In the genomic region with DNA sequence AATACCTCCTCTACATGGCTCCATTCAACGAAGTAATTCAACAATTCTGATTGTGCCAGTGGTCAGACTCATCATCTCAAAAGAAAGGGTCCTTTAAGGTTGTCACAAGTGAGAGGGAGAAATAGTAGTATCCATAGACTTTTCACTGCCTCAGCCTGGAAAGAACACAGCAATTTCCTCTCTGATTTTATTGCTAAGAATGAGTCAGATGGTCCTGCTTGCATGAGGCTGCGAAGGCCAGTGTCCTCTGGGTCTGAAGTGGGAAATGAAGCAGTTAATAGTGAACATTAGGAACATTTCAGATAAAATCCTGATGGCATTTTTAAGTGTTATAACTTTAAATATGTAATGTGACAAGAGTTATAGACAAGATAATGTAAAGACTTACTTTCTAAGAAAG, we compare ENCODE assay signal across 17 cellular contexts.
DNase-seq lines count a peak whose midpoint lies in the region; ATAC-seq, FAIRE-seq and TF ChIP-seq lines count a peak whose summit lies in the region.
"Had no signal": no experiment of that assay in that cellular context is flagged by ENCODE, and none has a peak within 500 bp of the region (broad histone marks: within the 10 kb centered on the region; RNA-seq: fewer than 3 reads in every experiment).

No MANE protein-coding gene starts in this region.

- FAIRE-seq in H1 (lab: Jason Lieb, UNC): no peak

- H3K79me2 ChIP-seq in PC-9 (ENCODE audit: low read depth) (no peaks in the 10 kb centered on the region), H1 (ENCODE audit: control insufficient read depth in 1 of 2, insufficient read depth in 2 of 2, low read length in 2 of 2) (no peaks in the 10 kb centered on the region)

- no peak overlapping the region for H3K56ac ChIP-seq in H1 (replicated peaks; ENCODE audit: insufficient read length, low read depth, low read length)

- no peaks in the 10 kb centered on the region; the same call in 1 of the 2 replicates for H4K20me1 ChIP-seq in PC-9 (ENCODE audit: insufficient read depth)
- H4K20me1 ChIP-seq in H1 (replicated peaks in 1 of 2; ENCODE audit: control insufficient read depth in 1 of 2, insufficient read depth in 2 of 2, low read length in 2 of 2): no peaks in the 10 kb centered on the region

- CTCF ChIA-PET in PC-9 (lab: Charles Lee) (no interaction called here), H1 (lab: Charles Lee; ENCODE audit: partially characterized antibody) (no interaction called here)

- WGBS in H1 (ENCODE audit: extremely low coverage in 1 of 2, insufficient coverage in 1 of 2, insufficient read length in 1 of 2, insufficient replicate concordance in 2 of 2, low coverage in 1 of 2, low lambda C conversion rate in 2 of 2, missing lambda C conversion rate in 1 of 2), 2 experiments: 90% methylated on average over 2 of the region's 2 CpGs; no CpG with 5 or more reads in 1 of the 2 experiments
- 26% methylated on average over 2 of the region's 2 CpGs for WGBS in mesenchymal stem cell

- no peak overlapping the region for H4K5ac ChIP-seq in H1 (ENCODE audit: insufficient read length, low read depth, low read length)

- peak; percentile 7 for DNase-seq in Daoy (ENCODE audit: low read depth)
- DNase-seq in PC-9: no peak
- DNase-seq in H1 (ENCODE audit: low read depth in 1 of 2, low spot score in 2 of 2): no peak
- peak; percentile 3 for DNase-seq in mesenchymal stem cell
- DNase-seq in GOT3 (lab: John Stamatoyannopoulos, UW): no peak
- no peak for DNase-seq in nucleus accumbens (lab: John Stamatoyannopoulos, UW)
- DNase-seq: GF-D8, NCI-H1694 treated with DMSO at 0.1 percent for 48 hours, NCI-H2081 treated with DMSO at 0.1 percent for 48 hours, NCI-H2171 treated with DMSO at 0.1 percent for 48 hours, NCI-H524 treated with DMSO at 0.1 percent for 48 hours, OCI-M1, RPMI8226, SHP77 had no signal

- TF ChIP-seq EP300 in H1 (IDR thresholded peaks at IDR 0.05; ENCODE audit: borderline replicate concordance in 1 of 2, low read depth in 2 of 2, low read length in 2 of 2): no peak

- intact Hi-C loops in PC-9 (cut with micrococcal nuclease; ENCODE audit: unreplicated experiment): no loop called here

- H2AK5ac ChIP-seq in H1 (ENCODE audit: low read depth, low read length) (no peak overlapping the region), mesenchymal stem cell (ENCODE audit: low read length, severe bottlenecking) (no peak overlapping the region)

- H4K91ac ChIP-seq in H1 (replicated peaks; ENCODE audit: insufficient read length, low read length) (no peak overlapping the region), mesenchymal stem cell (ENCODE audit: low read length) (no peak overlapping the region)

- H2BK5ac ChIP-seq in H1 (ENCODE audit: low read depth, low read length): no peak overlapping the region
- H2BK5ac ChIP-seq in mesenchymal stem cell (ENCODE audit: low read depth, low read length, poor library complexity, severe bottlenecking): no peak overlapping the region

- no peaks in the 10 kb centered on the region for H3K9me2 ChIP-seq in PC-9 (ENCODE audit: insufficient read depth)

- H2BK12ac ChIP-seq in H1 (ENCODE audit: low read depth, low read length) (no peak overlapping the region), mesenchymal stem cell (ENCODE audit: low read length in 2 of 2) (no peak overlapping the region)

- H3K4me3 ChIP-seq in PC-9 (no peak overlapping the region), H1 (ENCODE audit: extremely low read depth in 1 of 4, insufficient read depth in 2 of 4, low read depth in 3 of 4, low read length in 4 of 4) (no peak overlapping the region), mesenchymal stem cell (ENCODE audit: insufficient read depth in 1 of 2, low read depth in 1 of 2, low read length in 2 of 2) (no peak overlapping the region)
- H3K4me3 ChIP-seq: HAP-1 had no signal

- no peak overlapping the region for H3K9ac ChIP-seq in H1 (replicated peaks in 1 of 4; ENCODE audit: extremely low read depth in 1 of 4, low read depth in 3 of 4, low read length in 3 of 4)
- no peak overlapping the region for H3K9ac ChIP-seq in mesenchymal stem cell (ENCODE audit: low read length)

- TF ChIP-seq POLR2A in H1 (IDR thresholded peaks at IDR 0.05; ENCODE audit: control extremely low read depth in 1 of 2, low read depth in 2 of 2, low read length in 2 of 2): no peak

- H3K9me3 ChIP-seq in PC-9 (ENCODE audit: insufficient read depth, low read depth) (no peaks in the 10 kb centered on the region), H1 (ENCODE audit: insufficient read depth in 2 of 2, low read depth in 1 of 2, low read length in 1 of 2) (no peaks in the 10 kb centered on the region), mesenchymal stem cell (ENCODE audit: control insufficient read depth, low read length) (no peaks in the 10 kb centered on the region)
- H3K9me3 ChIP-seq: HAP-1 had no signal

- H3K4ac ChIP-seq in H1 (replicated peaks; ENCODE audit: insufficient read length, low read depth, low read length) (no peak overlapping the region), mesenchymal stem cell (ENCODE audit: low read depth in 1 of 2, low read length in 2 of 2) (no peak overlapping the region)

- H3K4me2 ChIP-seq in PC-9: no peak overlapping the region
- no peak overlapping the region for H3K4me2 ChIP-seq in H1 (ENCODE audit: insufficient read depth in 1 of 2, low read depth in 2 of 2, low read length in 2 of 2)
- H3K4me2 ChIP-seq in mesenchymal stem cell (ENCODE audit: low read length, poor library complexity, severe bottlenecking): no peak overlapping the region

- H3K79me1 ChIP-seq in H1 (ENCODE audit: low read depth, low read length): no peaks in the 10 kb centered on the region
- no peaks in the 10 kb centered on the region for H3K79me1 ChIP-seq in mesenchymal stem cell (replicated peaks; ENCODE audit: low read length, poor library complexity, severe bottlenecking)

- POLR2A ChIA-PET in PC-9 (lab: Charles Lee; ENCODE audit: unreplicated experiment): no interaction called here
- POLR2A ChIA-PET in H1 (lab: Charles Lee; ENCODE audit: partially characterized antibody): no interaction called here

- no peak for TF ChIP-seq RAD21 in H1 (IDR thresholded peaks at IDR 0.05 in 1 of 2, conservative IDR thresholded peaks at IDR 0.05 in 1 of 2; ENCODE audit: low read depth in 2 of 2, low read length in 2 of 2)

- no peaks in the 10 kb centered on the region for H3F3A ChIP-seq in PC-9 (ENCODE audit: insufficient read depth, low read depth)

- H2BK20ac ChIP-seq in H1 (ENCODE audit: low read length): no peak overlapping the region

- H3K23me2 ChIP-seq in H1 (ENCODE audit: low read depth, low read length): no peaks in the 10 kb centered on the region

- H2AFZ ChIP-seq in PC-9 (0 out of 2 replicates have a peak overlapping the region, but pooled peaks have one; percentile 40), H1 (ENCODE audit: low read length) (0 out of 2 replicates have a peak overlapping the region, but pooled peaks have one; percentile 10), mesenchymal stem cell (ENCODE audit: low read depth, low read length) (no peak overlapping the region)

- H3K27ac ChIP-seq in PC-9 (no peak overlapping the region), H1 (ENCODE audit: low read depth, low read length) (no peak overlapping the region), mesenchymal stem cell (ENCODE audit: low read length, poor library complexity, severe bottlenecking) (no peak overlapping the region)

- TF ChIP-seq CTCF in PC-9 (conservative IDR thresholded peaks at IDR 0.05): no peak
- no peak for TF ChIP-seq CTCF in H1 (IDR thresholded peaks at IDR 0.05; ENCODE audit: control extremely low read depth in 1 of 3, insufficient read depth in 1 of 3, low read depth in 1 of 3, low read length in 3 of 3)

- H2BK120ac ChIP-seq in H1 (replicated peaks; ENCODE audit: low read depth, low read length) (no peak overlapping the region), mesenchymal stem cell (ENCODE audit: low read depth, low read length) (no peak overlapping the region)

- no peak for ATAC-seq in esophagus mucosa
- ATAC-seq in HG03108 (IDR thresholded peaks at IDR 0.05; ENCODE audit: unreplicated experiment): no peak

- H4K8ac ChIP-seq in H1 (ENCODE audit: extremely low read depth, insufficient read depth, low read length) (no peak overlapping the region), mesenchymal stem cell (ENCODE audit: low read length) (no peak overlapping the region)

- H3K4me1 ChIP-seq in PC-9 (replicated peaks; ENCODE audit: insufficient read depth) (no peaks in the 10 kb centered on the region), H1 (replicated peaks in 1 of 4; ENCODE audit: control insufficient read depth in 3 of 4, insufficient read depth in 4 of 4, low read length in 3 of 4) (no peaks in the 10 kb centered on the region), mesenchymal stem cell (ENCODE audit: control insufficient read depth, insufficient read depth, low read depth, low read length) (no peaks in the 10 kb centered on the region)
- H3K4me1 ChIP-seq: HAP-1 had no signal

- H3K23ac ChIP-seq in H1 (ENCODE audit: insufficient read length): no peak overlapping the region
- H3K23ac ChIP-seq in mesenchymal stem cell (ENCODE audit: low read length in 2 of 2): no peak overlapping the region

- H3K27me3 ChIP-seq in PC-9 (ENCODE audit: insufficient read depth, low read depth) (no peaks in the 10 kb centered on the region), H1 (replicated peaks in 1 of 4; ENCODE audit: control insufficient read depth in 3 of 4, extremely low read depth in 1 of 4, insufficient read depth in 3 of 4, low read length in 3 of 4) (no peaks in the 10 kb centered on the region), mesenchymal stem cell (ENCODE audit: control insufficient read depth in 1 of 2, insufficient read depth in 1 of 2, low read length in 2 of 2) (no peaks in the 10 kb centered on the region)

- H3K14ac ChIP-seq in H1 (ENCODE audit: insufficient read length) (no peak overlapping the region), mesenchymal stem cell (ENCODE audit: low read length in 2 of 2) (no peak overlapping the region)

- H2BK15ac ChIP-seq in H1 (ENCODE audit: low read length): no peak overlapping the region
- no peak overlapping the region for H2BK15ac ChIP-seq in mesenchymal stem cell (ENCODE audit: low read depth, poor library complexity, severe bottlenecking)

- H3K18ac ChIP-seq in H1 (ENCODE audit: extremely low read depth, low read length) (no peak overlapping the region), mesenchymal stem cell (ENCODE audit: low read depth in 1 of 2, low read length in 2 of 2) (no peak overlapping the region)

- H3K36me3 ChIP-seq in PC-9 (ENCODE audit: low read depth) (no peaks in the 10 kb centered on the region), H1 (ENCODE audit: control insufficient read depth in 2 of 4, insufficient read depth in 4 of 4, low read length in 3 of 4) (no peaks in the 10 kb centered on the region), mesenchymal stem cell (ENCODE audit: control insufficient read depth in 1 of 2, insufficient read depth in 2 of 2, low read depth in 1 of 2, low read length in 2 of 2) (no peaks in the 10 kb centered on the region)
- H3K36me3 ChIP-seq: HAP-1 had no signal

- BruUV-seq in PC-9 (replicated peaks; lab: Mats Ljungman, UMichigan): no TSS peak

TF ChIP-seq in H1, 55 proteins besides CTCF, POLR2A, EP300 and RAD21 (continues in another document):
- TF ChIP-seq KDM1A (IDR thresholded peaks at IDR 0.05; ENCODE audit: borderline replicate concordance, low read length) (no peak), RNF2 (IDR thresholded peaks at IDR 0.05; ENCODE audit: borderline replicate concordance, low read depth, low read length, missing control alignments, poor library complexity, severe bottlenecking) (no peak), GABPA (IDR thresholded peaks at IDR 0.05; ENCODE audit: borderline replicate concordance, insufficient read depth, low read length) (no peak)

Comparison
In these comparisons a context has a peak if more than half of its experiments do, and no peak if none do; other contexts are left out.
1. DNase-seq: peak in Daoy (single experiment) and mesenchymal stem cell (single experiment); none in PC-9 (0 of 2), H1 (0 of 2), GOT3 (single experiment) and nucleus accumbens (0 of 56).